In the genomic region with DNA sequence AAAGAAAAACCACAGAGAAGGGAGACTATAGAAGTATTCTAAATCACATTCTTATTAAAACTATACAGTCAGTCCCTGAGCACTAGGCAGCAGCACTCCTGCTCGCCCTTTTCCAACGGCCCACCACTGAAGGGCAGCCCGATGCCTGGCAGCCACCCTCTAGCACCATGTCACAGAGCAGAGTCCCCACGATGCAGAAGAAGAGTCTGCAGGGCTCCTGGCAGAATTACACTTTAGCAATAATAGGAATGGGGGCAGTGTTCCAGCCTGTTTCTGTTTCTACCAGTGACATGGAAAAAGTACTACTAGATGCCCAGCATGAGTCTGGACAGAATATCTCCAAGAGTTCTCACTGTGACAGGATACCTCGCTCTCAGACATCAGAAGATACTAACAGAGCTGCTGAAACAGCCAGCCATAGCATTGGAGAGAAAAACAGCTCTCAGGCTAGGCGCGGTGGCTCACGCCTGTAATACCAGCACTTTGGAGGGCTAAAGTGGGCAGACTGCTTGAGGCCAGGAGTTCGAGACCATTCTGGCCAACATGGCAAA, we compare ENCODE assay signal across 21 cellular contexts.
"Had no signal": no experiment of that assay in that cellular context is flagged by ENCODE, and none has a peak within 500 bp of the region (broad histone marks: within the 10 kb centered on the region; RNA-seq: fewer than 3 reads in every experiment).

No MANE protein-coding gene starts in this region.

- DNase-seq: activated CD4-positive, alpha-beta T cell treated with anti-CD3 and anti-CD28 coated beads for 48 hours; activated CD4-positive, alpha-beta T cell treated with anti-CD3 and anti-CD28 coated beads, Interleukin-2, amount 50 U/mL, for 4 hours; activated CD4-positive, CD25-positive, alpha-beta regulatory T cell treated with anti-CD3 and anti-CD28 coated beads, Interleukin-2, amount 50 U/mL, for 72 hours; activated CD8-positive, alpha-beta memory T cell treated with anti-CD3 and anti-CD28 coated beads, Interleukin-2, amount 50 U/mL, for 48 hours; activated CD8-positive, alpha-beta T cell treated with anti-CD3 and anti-CD28 coated beads, Interleukin-2, amount 10 ng/mL, durations not matched to agents 7 days and 5 days; activated naive CD8-positive, alpha-beta T cell treated with anti-CD3 and anti-CD28 coated beads, Interleukin-2, amount 50 U/mL, for 24 hours; activated T-cell treated with anti-CD3 and anti-CD28 coated beads, Interleukin-2, amount 50 U/mL, for 1 hour; amniotic stem cell; body of pancreas; Kasumi-1; KBM-7; NCI-H146; NCI-H187 treated with DMSO at 0.1 percent for 48 hours; NCI-H2171 treated with DMSO at 0.1 percent for 48 hours; NCI-H226; NCI-H510A treated with DMSO at 0.1 percent for 48 hours; SHP77 treated with DMSO at 0.1 percent for 48 hours had no signal

- H3K27me3 ChIP-seq: ascending aorta, body of pancreas had no signal

- H3K9me3 ChIP-seq: ascending aorta, body of pancreas had no signal

- ATAC-seq: activated CD8-positive, alpha-beta T cell treated with anti-CD3 and anti-CD28 coated beads, Interleukin-2, amount 10 ng/mL, durations not matched to agents 7 days and 5 days; activated naive CD4-positive, alpha-beta T cell treated with anti-CD3 and anti-CD28 coated beads, Interleukin-2, amount 50 U/mL, for 72 hours; activated naive CD8-positive, alpha-beta T cell treated with anti-CD3 and anti-CD28 coated beads, Interleukin-2, amount 50 U/mL, for 24 hours; body of pancreas; WTC11 had no signal

- H3K4me1 Mint-ChIP-seq: activated naive CD8-positive, alpha-beta T cell treated with anti-CD3 and anti-CD28 coated beads, Interleukin-2, amount 50 U/mL, for 24 hours; WTC11 had no signal

- H3K27ac Mint-ChIP-seq: activated CD8-positive, alpha-beta T cell treated with anti-CD3 and anti-CD28 coated beads, Interleukin-2, amount 10 ng/mL, durations not matched to agents 7 days and 5 days; activated naive CD4-positive, alpha-beta T cell treated with anti-CD3 and anti-CD28 coated beads, Interleukin-2, amount 50 U/mL, for 72 hours; activated naive CD8-positive, alpha-beta T cell treated with anti-CD3 and anti-CD28 coated beads, Interleukin-2, amount 50 U/mL, for 24 hours; T-helper 1 cell treated with Interleukin-12 subunit alpha and Interleukin-12 subunit beta and Interleukin-4 antibody, amounts not matched to agents 30 μg/mL and 1 μg/mL, for 36 hours; WTC11 had no signal

- H3K4me3 ChIP-seq: ascending aorta, body of pancreas had no signal

- H3K4me1 ChIP-seq: ascending aorta, body of pancreas had no signal

- H3K27ac ChIP-seq: ascending aorta, body of pancreas had no signal

- H3K9me3 Mint-ChIP-seq: activated naive CD4-positive, alpha-beta T cell treated with anti-CD3 and anti-CD28 coated beads, Interleukin-2, amount 50 U/mL, for 72 hours; activated naive CD8-positive, alpha-beta T cell treated with anti-CD3 and anti-CD28 coated beads, Interleukin-2, amount 50 U/mL, for 24 hours; T-helper 1 cell treated with Interleukin-12 subunit alpha and Interleukin-12 subunit beta and Interleukin-4 antibody, amounts not matched to agents 30 μg/mL and 1 μg/mL, for 36 hours; WTC11 had no signal

- H3K4me3 Mint-ChIP-seq: activated CD8-positive, alpha-beta T cell treated with anti-CD3 and anti-CD28 coated beads, Interleukin-2, amount 10 ng/mL, durations not matched to agents 7 days and 5 days; activated naive CD8-positive, alpha-beta T cell treated with anti-CD3 and anti-CD28 coated beads, Interleukin-2, amount 50 U/mL, for 24 hours; T-helper 1 cell treated with Interleukin-12 subunit alpha and Interleukin-12 subunit beta and Interleukin-4 antibody, amounts not matched to agents 30 μg/mL and 1 μg/mL, for 36 hours; WTC11 had no signal
